In the genomic region with DNA sequence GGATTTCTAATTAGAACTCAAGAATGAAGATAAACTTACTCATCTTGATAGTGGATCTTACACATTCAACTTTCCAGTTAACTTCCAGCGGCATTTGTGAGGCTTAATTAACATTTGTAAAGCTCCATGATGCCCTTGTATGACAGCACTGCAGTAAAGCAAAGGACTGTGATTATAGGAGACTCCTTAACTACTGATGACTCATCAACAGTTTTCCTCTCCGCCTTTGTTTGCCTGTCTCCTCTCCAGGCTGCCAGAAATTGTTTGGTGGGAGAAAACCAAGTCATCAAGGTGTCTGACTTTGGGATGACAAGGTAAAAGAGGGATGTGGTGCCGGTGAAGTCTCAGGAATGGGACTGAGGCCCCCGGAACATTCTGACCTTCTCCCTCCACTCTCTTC, we compare ENCODE assay signal across 1 cellular context.
TF ChIP-seq lines count a peak whose summit lies in the region.

No MANE protein-coding gene starts in this region.

TF ChIP-seq in K562, 482 proteins besides CTCF, POLR2A, EP300 and RAD21:
- TF ChIP-seq JUND (IDR thresholded peaks at IDR 0.05; ENCODE audit: borderline replicate concordance, low read depth, low read length) (peak; percentile 69), JUND (tag; IDR thresholded peaks at IDR 0.05; ENCODE audit: borderline replicate concordance, low read depth, low read length) (peak; percentile 62; the same call in 1 of the 3 replicates), FOSL1 (tag; conservative IDR thresholded peaks at IDR 0.05) (peak; percentile 73), ZBTB5 (IDR thresholded peaks at IDR 0.05) (no peak), JUNB (CRISPR knock-in tag; conservative IDR thresholded peaks at IDR 0.05) (peak; percentile 54; the same call in 1 of the 2 replicates), ATF3 (IDR thresholded peaks at IDR 0.05) (peak; percentile 78), ATF3 (CRISPR knock-in tag; conservative IDR thresholded peaks at IDR 0.05) (no peak), C11orf30 (IDR thresholded peaks at IDR 0.05; ENCODE audit: low read depth) (peak; percentile 28; the same call in 1 of the 2 replicates), MAFG (tag; conservative IDR thresholded peaks at IDR 0.05) (0 out of 2 replicates have a peak, but pooled peaks have one; percentile 16), HSF4 (CRISPR knock-in tag; IDR thresholded peaks at IDR 0.05; ENCODE audit: borderline replicate concordance) (no peak)
- TF ChIP-seq, protein P1, sequence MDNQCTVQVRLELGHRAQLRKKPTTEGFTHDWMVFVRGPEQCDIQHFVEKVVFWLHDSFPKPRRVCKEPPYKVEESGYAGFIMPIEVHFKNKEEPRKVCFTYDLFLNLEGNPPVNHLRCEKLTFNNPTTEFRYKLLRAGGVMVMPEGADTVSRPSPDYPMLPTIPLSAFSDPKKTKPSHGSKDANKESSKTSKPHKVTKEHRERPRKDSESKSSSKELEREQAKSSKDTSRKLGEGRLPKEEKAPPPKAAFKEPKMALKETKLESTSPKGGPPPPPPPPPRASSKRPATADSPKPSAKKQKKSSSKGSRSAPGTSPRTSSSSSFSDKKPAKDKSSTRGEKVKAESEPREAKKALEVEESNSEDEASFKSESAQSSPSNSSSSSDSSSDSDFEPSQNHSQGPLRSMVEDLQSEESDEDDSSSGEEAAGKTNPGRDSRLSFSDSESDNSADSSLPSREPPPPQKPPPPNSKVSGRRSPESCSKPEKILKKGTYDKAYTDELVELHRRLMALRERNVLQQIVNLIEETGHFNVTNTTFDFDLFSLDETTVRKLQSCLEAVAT (IDR thresholded peaks at IDR 0.05), result no peak
